ENCODE assay signal across 19 cellular contexts in the genomic region with DNA sequence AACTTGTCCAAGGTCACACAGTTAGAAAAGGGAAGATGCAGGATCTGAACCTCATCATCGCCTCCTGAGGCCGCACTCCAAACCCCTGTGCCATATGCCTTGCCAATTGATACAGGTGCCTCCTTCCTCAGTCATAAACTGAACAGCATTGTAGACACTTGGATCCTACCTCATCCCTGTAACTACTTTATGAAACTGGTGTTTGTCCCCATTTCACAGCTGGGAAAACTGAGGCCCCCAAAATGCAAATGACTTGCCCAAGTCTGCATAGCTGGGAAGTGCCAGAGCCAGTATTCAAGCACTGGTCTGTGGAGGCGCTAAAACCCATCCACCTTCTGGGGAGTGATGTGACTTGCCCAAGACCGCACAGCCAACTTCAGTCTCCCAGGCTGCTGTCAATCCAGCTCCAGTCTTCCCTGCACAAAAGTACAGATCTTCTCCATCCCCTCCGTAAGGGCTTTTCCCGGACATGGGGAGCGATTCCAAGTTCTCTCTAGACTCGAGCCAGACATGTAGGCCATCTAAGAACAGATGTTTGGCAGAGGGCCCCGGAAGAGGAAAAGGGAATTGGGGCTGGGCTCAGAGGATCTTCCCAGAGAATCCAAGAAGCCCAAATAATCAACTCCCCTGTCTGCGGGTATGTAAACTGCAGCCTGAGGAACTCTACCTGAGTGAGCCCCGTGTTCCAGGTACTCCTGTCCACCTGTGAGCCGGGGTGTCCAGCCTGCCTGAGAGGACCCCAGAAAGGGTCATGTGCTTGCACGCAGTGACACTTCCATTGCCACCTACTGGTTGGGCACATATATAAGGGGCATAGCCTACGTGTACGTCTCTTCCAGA.
DNase-seq lines count a peak whose midpoint lies in the region; ATAC-seq, FAIRE-seq and TF ChIP-seq lines count a peak whose summit lies in the region.
"Had no signal": no experiment of that assay in that cellular context is flagged by ENCODE, and none has a peak within 500 bp of the region (broad histone marks: within the 10 kb centered on the region; RNA-seq: fewer than 3 reads in every experiment).

No MANE protein-coding gene starts in this region.

- no peaks in the 10 kb centered on the region for H3K9me2 ChIP-seq in GM23248 (ENCODE audit: insufficient read depth)

- no peaks in the 10 kb centered on the region for H3K36me3 ChIP-seq in GM23248 (ENCODE audit: low read depth)
- H3K36me3 ChIP-seq in K562 (ENCODE audit: control insufficient read depth, insufficient read depth, low read length): no peaks in the 10 kb centered on the region
- no peaks in the 10 kb centered on the region for H3K36me3 ChIP-seq in psoas muscle (ENCODE audit: insufficient read depth in 1 of 2, low read depth in 1 of 2)
- no peaks in the 10 kb centered on the region for H3K36me3 ChIP-seq in SJCRH30
- no peaks in the 10 kb centered on the region for H3K36me3 ChIP-seq in uterus

- intact Hi-C loops in K562 (cut with micrococcal nuclease) (no loop called here), psoas muscle (cut with DNase I) (no loop called here), uterus (cut with DNase I; ENCODE audit: low total_unique reads) (no loop called here)

- no peak for TF ChIP-seq RAD21 in K562 (CRISPR knock-in tag; conservative IDR thresholded peaks at IDR 0.05 in 1 of 2, IDR thresholded peaks at IDR 0.05 in 1 of 2)

- TF ChIP-seq POLR2A in NB4 (IDR thresholded peaks at IDR 0.05; ENCODE audit: extremely low read depth, insufficient read length) (no peak), K562 (conservative IDR thresholded peaks at IDR 0.05) (no peak), uterus (IDR thresholded peaks at IDR 0.05) (no peak)

- no peak for TF ChIP-seq EP300 in K562 (IDR thresholded peaks at IDR 0.05; ENCODE audit: low read length)

- peak; percentile 7 for DNase-seq in GM23248
- no peak for DNase-seq in NB4 (ENCODE audit: low read depth)
- no peak for DNase-seq in K562 (ENCODE audit: extremely low read depth in 1 of 4, low spot score in 3 of 4)
- no peak for DNase-seq in psoas muscle
- DNase-seq in NCI-H2227 (lab: John Stamatoyannopoulos, UW; ENCODE audit: unreplicated experiment): no peak
- no peak for DNase-seq in SJCRH30
- no peak for DNase-seq in uterus
- DNase-seq: CD4-positive, CD25-positive, alpha-beta regulatory T cell; DMS79 treated with DMSO at 0.1 percent for 48 hours; GOT3; Kasumi-1; NCI-H1048; NCI-H1417 treated with DMSO at 0.1 percent for 48 hours; NCI-H187; NCI-H2107; NCI-H510A treated with DMSO at 0.1 percent for 48 hours; NCI-H774; NK-92 treated with Interleukin-12 subunit alpha and Interleukin-12 subunit beta, amount 100 ng/mL, for 24 hours had no signal

- TF ChIP-seq CTCF in NB4 (IDR thresholded peaks at IDR 0.05; ENCODE audit: low read depth, low read length) (peak; percentile 9), K562 (IDR thresholded peaks at IDR 0.05 in 2 of 3, conservative IDR thresholded peaks at IDR 0.05 in 1 of 3; ENCODE audit: insufficient read depth in 2 of 3, low read depth in 1 of 3, low read length in 3 of 3) (no peak), psoas muscle (IDR thresholded peaks at IDR 0.05) (peak; percentile 4), uterus (IDR thresholded peaks at IDR 0.05) (no peak)

- no peaks in the 10 kb centered on the region for H3K9me1 ChIP-seq in K562 (ENCODE audit: control insufficient read depth, insufficient read depth, low read length)

- H3K4me3 ChIP-seq in GM23248 (no peak overlapping the region), NB4 (ENCODE audit: low read depth, low read length) (no peak overlapping the region), K562 (no peak overlapping the region), psoas muscle (no peak overlapping the region), SJCRH30 (no peak overlapping the region), uterus (no peak overlapping the region)

- H2AFZ ChIP-seq in GM23248 (no peak overlapping the region), K562 (ENCODE audit: low read depth, low read length) (no peak overlapping the region)

- CTCF ChIA-PET in K562 (lab: Yijun Ruan, JAX; ENCODE audit: low intra/inter-chr PET ratio): no interaction called here

- H3K27ac ChIP-seq in GM23248 (no peak overlapping the region), K562 (ENCODE audit: extremely low read depth, low read depth, low read length) (no peak overlapping the region), psoas muscle (no peak overlapping the region), SJCRH30 (no peak overlapping the region), uterus (no peak overlapping the region)

- WGBS in GM23248 (ENCODE audit: low coverage in 1 of 2, low lambda C conversion rate in 2 of 2, missing lambda C conversion rate in 2 of 2), 2 experiments: 35 to 38% methylated on average over 15 of the region's 15 CpGs
- 13% methylated on average over 15 of the region's 15 CpGs for WGBS in K562 (ENCODE audit: insufficient coverage, low coverage, missing lambda C conversion rate)
- WGBS in psoas muscle, 3 donors: 36 to 47% (median 39%) methylated on average over 15 of the region's 15 CpGs

- no peaks in the 10 kb centered on the region for H3F3A ChIP-seq in GM23248 (ENCODE audit: insufficient read depth)

- POLR2A ChIA-PET in K562 (lab: Yijun Ruan, JAX): interaction anchor here (0.6 to 0.7 kb wide), 2 partner anchors 365 to 402 kb away, joined by 3 read pairs; no protein-coding TSS in a partner anchor

- FAIRE-seq in K562 (lab: Jason Lieb, UNC): no peak

- H3K4me2 ChIP-seq in GM23248 (ENCODE audit: unreplicated experiment) (no peak overlapping the region), K562 (ENCODE audit: insufficient read depth, low read length) (no peak overlapping the region)

- no TSS peak for BruUV-seq in K562 (replicated peaks; lab: Mats Ljungman, UMichigan)

- H3K27me3 ChIP-seq in GM23248 (replicated peaks; ENCODE audit: insufficient read depth) (peaks cover 37% of the 10 kb centered on the region), K562 (ENCODE audit: control insufficient read depth in 2 of 2, insufficient read depth in 2 of 2, low read length in 2 of 2) (peaks cover 39 to 78% of the 10 kb centered on the region in 2 experiments), psoas muscle (ENCODE audit: insufficient read depth in 3 of 3, low read length in 2 of 3) (peaks cover 0 to 33% (median 2%) of the 10 kb centered on the region in 3 donors), SJCRH30 (0 out of 2 replicates have a peak, but pooled peaks cover 5% of the 10 kb centered on the region), uterus (no peaks in the 10 kb centered on the region)

- ATAC-seq in K562 (no peak), psoas muscle (no peak)
- ATAC-seq: Panc1 had no signal

- H3K9ac ChIP-seq in GM23248 (no peak overlapping the region), K562 (ENCODE audit: insufficient read depth in 1 of 2, low read depth in 2 of 2, low read length in 2 of 2) (no peak overlapping the region)

- H3K9me3 ChIP-seq in GM23248 (ENCODE audit: low read depth) (no peaks in the 10 kb centered on the region), K562 (replicated peaks; ENCODE audit: control insufficient read depth, insufficient read depth, low read depth, low read length) (no peaks in the 10 kb centered on the region), psoas muscle (no peaks in the 10 kb centered on the region), SJCRH30 (replicated peaks) (no peaks in the 10 kb centered on the region), uterus (no peaks in the 10 kb centered on the region)

- H3K79me2 ChIP-seq in GM23248 (ENCODE audit: insufficient read depth): no peaks in the 10 kb centered on the region
- H3K79me2 ChIP-seq in K562 (ENCODE audit: control insufficient read depth, insufficient read depth, low read length): no peaks in the 10 kb centered on the region

- in situ Hi-C loops in GM23248 (cut with MboI): no loop called here
- in situ Hi-C loops in K562 (cut with MboI): no loop called here

- H4K20me1 ChIP-seq in GM23248 (ENCODE audit: insufficient read depth) (no peaks in the 10 kb centered on the region), K562 (replicated peaks; ENCODE audit: control insufficient read depth, insufficient read depth, low read length) (peaks cover 20% of the 10 kb centered on the region)

- H3K4me1 ChIP-seq in GM23248 (ENCODE audit: insufficient read depth): no peaks in the 10 kb centered on the region
- H3K4me1 ChIP-seq in K562 (replicated peaks in 1 of 2; ENCODE audit: control insufficient read depth in 2 of 2, insufficient read depth in 2 of 2, low read length in 2 of 2): no peaks in the 10 kb centered on the region
- no peaks in the 10 kb centered on the region for H3K4me1 ChIP-seq in psoas muscle
- no peaks in the 10 kb centered on the region for H3K4me1 ChIP-seq in SJCRH30
- no peaks in the 10 kb centered on the region for H3K4me1 ChIP-seq in uterus

TF ChIP-seq in K562, 482 proteins besides CTCF, POLR2A, EP300 and RAD21 (continues in another document):
- no peak for TF ChIP-seq RBM17 (IDR thresholded peaks at IDR 0.05; ENCODE audit: borderline replicate concordance, low read depth, low read length)
- TF ChIP-seq BRD9 (IDR thresholded peaks at IDR 0.05; ENCODE audit: low read depth, partially characterized antibody): no peak
- no peak for TF ChIP-seq ZNF764 (CRISPR knock-in tag; IDR thresholded peaks at IDR 0.05; ENCODE audit: low read depth)
- 0 out of 2 replicates have a peak, but pooled peaks have one; percentile 32 for TF ChIP-seq SMARCA5 (IDR thresholded peaks at IDR 0.05)
- peak; percentile 31; the same call in 1 of the 2 replicates for TF ChIP-seq ESRRA (IDR thresholded peaks at IDR 0.05; ENCODE audit: borderline replicate concordance, low read depth)
- no peak for TF ChIP-seq EHMT2 (IDR thresholded peaks at IDR 0.05)
- TF ChIP-seq ZNF589 (CRISPR knock-in tag; IDR thresholded peaks at IDR 0.05; ENCODE audit: low read depth): no peak
- peak; percentile 76 for TF ChIP-seq BCOR (IDR thresholded peaks at IDR 0.05)
- TF ChIP-seq GABPB2 (CRISPR knock-in tag; conservative IDR thresholded peaks at IDR 0.05): no peak
- TF ChIP-seq RCOR1 (IDR thresholded peaks at IDR 0.05; ENCODE audit: borderline replicate concordance in 1 of 2, low read depth in 2 of 2, low read length in 2 of 2): peak in 1 of 2 experiments; percentile 27; a peak in 1 of 4 replicates
- TF ChIP-seq, protein P1, sequence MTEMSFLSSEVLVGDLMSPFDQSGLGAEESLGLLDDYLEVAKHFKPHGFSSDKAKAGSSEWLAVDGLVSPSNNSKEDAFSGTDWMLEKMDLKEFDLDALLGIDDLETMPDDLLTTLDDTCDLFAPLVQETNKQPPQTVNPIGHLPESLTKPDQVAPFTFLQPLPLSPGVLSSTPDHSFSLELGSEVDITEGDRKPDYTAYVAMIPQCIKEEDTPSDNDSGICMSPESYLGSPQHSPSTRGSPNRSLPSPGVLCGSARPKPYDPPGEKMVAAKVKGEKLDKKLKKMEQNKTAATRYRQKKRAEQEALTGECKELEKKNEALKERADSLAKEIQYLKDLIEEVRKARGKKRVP (CRISPR knock-in tag; IDR thresholded peaks at IDR 0.05): no peak
- TF ChIP-seq DPF2 (IDR thresholded peaks at IDR 0.05): no peak
- TF ChIP-seq ZNF668 (CRISPR knock-in tag; IDR thresholded peaks at IDR 0.05): no peak
- TF ChIP-seq HDAC2 (IDR thresholded peaks at IDR 0.05): 0 out of 2 replicates have a peak, but pooled peaks have one; percentile 28
- TF ChIP-seq CBX1 (IDR thresholded peaks at IDR 0.05; ENCODE audit: low read depth): peak; percentile 56; the same call in 1 of the 2 replicates
- TF ChIP-seq FOXK1 (CRISPR knock-in tag; IDR thresholded peaks at IDR 0.05; ENCODE audit: borderline replicate concordance): no peak

Comparison
In these comparisons a context has a peak if more than half of its experiments do, and no peak if none do; other contexts are left out.
1. CTCF ChIP-seq: peak in NB4 (single experiment) and psoas muscle (single experiment); none in K562 (0 of 3) and uterus (0 of 4).